Comparison of ENCODE assay signal across 30 cellular contexts in the genomic region with DNA sequence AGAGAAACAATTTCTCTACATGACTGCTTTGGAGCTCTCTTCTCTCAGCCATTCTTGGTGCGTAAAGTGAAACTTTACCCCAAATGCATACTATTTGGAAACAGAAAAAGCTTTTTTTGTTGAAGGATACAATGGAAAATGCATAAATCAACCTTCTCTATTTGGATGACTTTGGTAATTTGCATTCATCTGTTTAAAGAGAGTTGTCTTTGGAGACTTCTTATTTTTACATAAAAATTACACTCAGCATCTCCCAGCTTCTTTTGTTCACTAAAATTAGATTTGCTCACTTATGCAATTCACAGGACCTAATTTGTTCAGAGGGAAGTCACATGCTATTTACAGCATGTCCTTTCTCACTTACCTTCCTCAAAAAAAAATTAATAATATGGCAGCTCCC.
"Had no signal": no experiment of that assay in that cellular context is flagged by ENCODE, and none has a peak within 500 bp of the region (broad histone marks: within the 10 kb centered on the region; RNA-seq: fewer than 3 reads in every experiment).

No MANE protein-coding gene starts in this region.

- H3K27ac Mint-ChIP-seq: naive B cell; natural killer cell; nephron; neural progenitor cell; progenitor cell of endocrine pancreas; stimulated activated effector memory CD8-positive, alpha-beta T cell treated with anti-CD3 and anti-CD28 coated beads, Interleukin-12 subunit alpha, Interleukin-12 subunit beta, amount 100 ng/mL, for 72 hours; stimulated activated naive B cell treated with anti-CD40 and anti-IgM and Interleukin-4, amounts not matched to agents 10 μg/mL and 1 μg/mL and 100 μg/mL, for 72 hours; stimulated activated naive CD8-positive, alpha-beta T cell treated with anti-CD3 and anti-CD28 coated beads, Interleukin-15, Interleukin-2, amounts not matched to agents 100 ng/mL and 50 ng/mL, for 24 hours; type B pancreatic cell had no signal

- H3K27me3 ChIP-seq: neural progenitor cell, ovary, right lobe of liver, sigmoid colon, stomach, suprapubic skin, testis, tibial artery, transverse colon, upper lobe of right lung, uterus had no signal

- H3K36me3 Mint-ChIP-seq: naive B cell; natural killer cell; neural progenitor cell; stimulated activated effector memory CD8-positive, alpha-beta T cell treated with anti-CD3 and anti-CD28 coated beads, Interleukin-12 subunit alpha, Interleukin-12 subunit beta, amount 100 ng/mL, for 72 hours; stimulated activated naive B cell treated with anti-CD40 and anti-IgM and Interleukin-4, amounts not matched to agents 10 μg/mL and 1 μg/mL and 100 μg/mL, for 72 hours; type B pancreatic cell had no signal

- H3K9ac ChIP-seq: neural progenitor cell, parathyroid adenoma had no signal

- H3K36me3 ChIP-seq: neural progenitor cell, ovary, right lobe of liver, sigmoid colon, stomach, suprapubic skin, tibial artery, transverse colon, upper lobe of right lung, uterus had no signal

- H3K4me1 ChIP-seq: parathyroid adenoma, psoas muscle, right lobe of liver, sigmoid colon, stomach, suprapubic skin, testis, tibial artery, transverse colon, upper lobe of right lung, uterus had no signal

- H3K4me2 ChIP-seq: neural progenitor cell had no signal

- H3K4me3 ChIP-seq: neural progenitor cell, ovary, psoas muscle, right lobe of liver, sigmoid colon, stomach, suprapubic skin, testis, tibial artery, transverse colon, upper lobe of right lung, uterus had no signal

- H3K9me3 Mint-ChIP-seq: nephron; neural progenitor cell; stimulated activated naive B cell treated with anti-CD40 and anti-IgM and Interleukin-4, amounts not matched to agents 10 μg/mL and 1 μg/mL and 100 μg/mL, for 72 hours; type B pancreatic cell had no signal

- ATAC-seq: natural killer cell; psoas muscle; right cardiac atrium; right lobe of liver; stimulated activated effector memory CD8-positive, alpha-beta T cell treated with anti-CD3 and anti-CD28 coated beads, Interleukin-12 subunit alpha, Interleukin-12 subunit beta, amount 100 ng/mL, for 72 hours; stimulated activated naive B cell treated with anti-CD40 and anti-IgM and Interleukin-4, amounts not matched to agents 10 μg/mL and 1 μg/mL and 100 μg/mL, for 72 hours; upper lobe of right lung had no signal

- H2AFZ ChIP-seq: neural progenitor cell, parathyroid adenoma had no signal

- H3K9me3 ChIP-seq: ovary, psoas muscle, right lobe of liver, sigmoid colon, stomach, suprapubic skin, testis, tibial artery, transverse colon, upper lobe of right lung, uterus had no signal

- DNase-seq: naive B cell; natural killer cell; occipital lobe; ovary; posterior cingulate gyrus; psoas muscle; right cardiac atrium; right lobe of liver; sigmoid colon; small intestine; stimulated activated CD4-positive, alpha-beta T cell treated with anti-CD3 and anti-CD28 coated beads, Interleukin-15, amount 100 ng/mL, for 24 hours; stimulated activated CD4-positive, alpha-beta T cell treated with anti-CD3 and anti-CD28 coated beads, Interleukin-2, amount 100 ng/mL, for 24 hours; stimulated activated CD4-positive, alpha-beta T cell treated with anti-CD3 and anti-CD28 coated beads, Interleukin-2, amount 100 ng/mL, for 48 hours; stimulated activated CD4-positive, alpha-beta T cell treated with anti-CD3 and anti-CD28 coated beads, Interleukin-4, amount 100 ng/mL, for 24 hours; stimulated activated naive B cell treated with anti-CD40 and anti-IgM and Interleukin-4, amounts not matched to agents 10 μg/mL and 1 μg/mL and 100 μg/mL, for 72 hours; stimulated activated naive CD4-positive, alpha-beta T cell treated with Interleukin-2 at 50 U/mL for 16 hours; stomach; testis; tibial artery; transverse colon; upper lobe of right lung; uterus had no signal

- H3K27ac ChIP-seq: neural progenitor cell, ovary, parathyroid adenoma, psoas muscle, right lobe of liver, sigmoid colon, stomach, suprapubic skin, testis, tibial artery, transverse colon, upper lobe of right lung, uterus had no signal
